ENCODE assay signal across 8 cellular contexts in genomic region chr15:70023064-70023768, GRCh38.
DNase-seq lines count a peak whose midpoint lies in the region; ATAC-seq, FAIRE-seq and TF ChIP-seq lines count a peak whose summit lies in the region.

No MANE protein-coding gene starts in this region.

- DNase-seq in RCC 7860 (ENCODE audit: low spot score) (peak; percentile 68), lung microvascular endothelial cell (ENCODE audit: low read depth in 2 of 2) (peak; percentile 24 to 29), suprapubic skin (ENCODE audit: low spot score in 2 of 2) (no peak), H7 (no peak)
- peak; percentile 52 for DNase-seq in activated naive CD8-positive, alpha-beta T cell treated with anti-CD3 and anti-CD28 coated beads for 36 hours

- H3K27ac ChIP-seq in 22Rv1 (0 out of 2 replicates have a peak overlapping the region, but pooled peaks have one; percentile 13), suprapubic skin (peak overlapping the region; percentile 22)

- TF ChIP-seq CTCF in 22Rv1 (IDR thresholded peaks at IDR 0.05) (no peak), suprapubic skin (IDR thresholded peaks at IDR 0.05) (no peak)

- H3K4me3 ChIP-seq in suprapubic skin, result no peak overlapping the region
- no peak overlapping the region for H3K4me3 ChIP-seq in H7 (ENCODE audit: insufficient read depth, low read depth, low read length)

- H3K36me3 Mint-ChIP-seq in activated naive CD8-positive, alpha-beta T cell treated with anti-CD3 and anti-CD28 coated beads for 36 hours, result no peaks in the 10 kb centered on the region

- TF ChIP-seq EP300 in suprapubic skin (IDR thresholded peaks at IDR 0.05), result no peak

- H3K4me1 ChIP-seq in suprapubic skin, result peaks cover 35% of the 10 kb centered on the region

- FAIRE-seq in RCC 7860 (lab: Jason Lieb, UNC), result no peak

- no peaks in the 10 kb centered on the region for H3K9me3 Mint-ChIP-seq in activated naive CD8-positive, alpha-beta T cell treated with anti-CD3 and anti-CD28 coated beads for 36 hours

- peaks cover 11% of the 10 kb centered on the region for H3K4me1 Mint-ChIP-seq in activated naive CD8-positive, alpha-beta T cell treated with anti-CD3 and anti-CD28 coated beads for 36 hours

- H3K36me3 ChIP-seq in suprapubic skin (no peaks in the 10 kb centered on the region), H7 (replicated peaks; ENCODE audit: control insufficient read depth, insufficient read depth, low read length) (no peaks in the 10 kb centered on the region)

- H3K27ac Mint-ChIP-seq in activated naive CD8-positive, alpha-beta T cell treated with anti-CD3 and anti-CD28 coated beads for 36 hours, result peak overlapping the region; percentile 68

- no peak for TF ChIP-seq POLR2A in suprapubic skin (IDR thresholded peaks at IDR 0.05)

- no peaks in the 10 kb centered on the region for H3K9me3 ChIP-seq in suprapubic skin

- 55% methylated on average over 7 of the region's 7 CpGs for WGBS in suprapubic skin

- H3K27me3 Mint-ChIP-seq in activated naive CD8-positive, alpha-beta T cell treated with anti-CD3 and anti-CD28 coated beads for 36 hours, result no peaks in the 10 kb centered on the region

- no peak overlapping the region for H3K4me3 Mint-ChIP-seq in activated naive CD8-positive, alpha-beta T cell treated with anti-CD3 and anti-CD28 coated beads for 36 hours

- ATAC-seq in GM18858 (IDR thresholded peaks at IDR 0.05; ENCODE audit: unreplicated experiment) (peak; percentile 71), HG03103 (IDR thresholded peaks at IDR 0.05; ENCODE audit: low read depth, unreplicated experiment) (peak; percentile 83)

- peaks cover 7% of the 10 kb centered on the region for H3K27me3 ChIP-seq in suprapubic skin
- no peaks in the 10 kb centered on the region for H3K27me3 ChIP-seq in H7 (ENCODE audit: control insufficient read depth, insufficient read depth, low read length)

Comparison
In these comparisons a context has a peak if more than half of its experiments do, and no peak if none do; other contexts are left out.
1. DNase-seq: peak in RCC 7860 (single experiment), activated naive CD8-positive, alpha-beta T cell treated with anti-CD3 and anti-CD28 coated beads for 36 hours (single experiment) and lung microvascular endothelial cell (2 of 2); none in suprapubic skin (0 of 2) and H7 (single experiment).